17 cellular contexts compared by ENCODE assay signal in the genomic region with DNA sequence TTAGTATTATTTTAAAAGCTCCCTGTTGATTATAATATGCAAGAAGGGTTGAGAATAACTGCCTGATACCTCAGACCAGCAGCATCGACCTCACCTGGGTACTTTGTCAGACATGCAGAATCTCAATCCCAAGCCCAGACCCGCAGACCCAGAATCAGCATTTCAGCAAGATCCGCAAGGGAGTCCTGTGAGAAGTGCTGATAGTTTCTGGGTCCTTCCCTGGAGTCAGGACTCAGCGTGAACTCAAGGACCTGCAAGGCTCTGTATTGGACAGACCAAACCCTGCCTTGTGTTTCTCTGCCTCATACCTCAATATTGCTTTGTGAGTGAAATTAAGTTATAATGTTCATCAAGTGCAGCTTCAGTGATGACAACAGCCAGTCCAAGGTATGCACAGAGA.
DNase-seq lines count a peak whose midpoint lies in the region; ATAC-seq and TF ChIP-seq lines count a peak whose summit lies in the region.
"Had no signal": no experiment of that assay in that cellular context is flagged by ENCODE, and none has a peak within 500 bp of the region (broad histone marks: within the 10 kb centered on the region; RNA-seq: fewer than 3 reads in every experiment).

No MANE protein-coding gene starts in this region.

- no peak overlapping the region for H3K27ac Mint-ChIP-seq in T-helper 17 cell
- no peak overlapping the region for H3K27ac Mint-ChIP-seq in endothelial cell (ENCODE audit: unreplicated experiment)
- H3K27ac Mint-ChIP-seq: CD4-positive, alpha-beta T cell; CD8-positive, alpha-beta T cell had no signal

- no peaks in the 10 kb centered on the region for H3F3A ChIP-seq in Loucy (ENCODE audit: low read depth)

- peaks cover 9% of the 10 kb centered on the region for H3K4me1 Mint-ChIP-seq in T-helper 17 cell
- H3K4me1 Mint-ChIP-seq in endothelial cell (ENCODE audit: unreplicated experiment) = no peaks in the 10 kb centered on the region

- no peaks in the 10 kb centered on the region for H4K20me1 ChIP-seq in Loucy (ENCODE audit: insufficient read depth, low read length, poor library complexity, severe bottlenecking)
- H4K20me1 ChIP-seq: BLaER1 had no signal

- ATAC-seq in GM19397 (IDR thresholded peaks at IDR 0.05; ENCODE audit: unreplicated experiment) (peak; percentile 4), T-helper 17 cell (no peak)
- ATAC-seq: CD8-positive, alpha-beta T cell had no signal

- peak overlapping the region; percentile 59 for H2AFZ ChIP-seq in Loucy (ENCODE audit: low read length)

- intact Hi-C loops in esophagus muscularis mucosa (cut with DNase I) = no loop called here

- no peaks in the 10 kb centered on the region for H3K79me2 ChIP-seq in Loucy (ENCODE audit: insufficient read depth, low read length)

- no peak overlapping the region for H3K27ac ChIP-seq in esophagus muscularis mucosa (replicated peaks in 1 of 4)
- H3K27ac ChIP-seq: BLaER1, C4-2B had no signal

- no peaks in the 10 kb centered on the region for H3K36me3 ChIP-seq in Loucy (ENCODE audit: insufficient read depth, low read length)
- no peaks in the 10 kb centered on the region for H3K36me3 ChIP-seq in esophagus muscularis mucosa
- H3K36me3 ChIP-seq: BE2C, BLaER1 had no signal

- DNase-seq in esophagus muscularis mucosa (ENCODE audit: extremely low spot score) (peak; percentile 80), T-helper 17 cell (no peak), endothelial cell (ENCODE audit: low spot score) (no peak)
- no peak for DNase-seq in activated naive CD4-positive, alpha-beta T cell treated with Interleukin-2 at 50 U/mL for 16 hours
- DNase-seq: 8988T; ACHN; BE2C; Caco-2; Calu3; CD4-positive, alpha-beta T cell; CD8-positive, alpha-beta T cell; DMS79 treated with DMSO at 0.1 percent for 48 hours; GF-D8 had no signal

- H3K9me3 ChIP-seq in Loucy (ENCODE audit: insufficient read depth, low read depth, low read length) (no peaks in the 10 kb centered on the region), esophagus muscularis mucosa (no peaks in the 10 kb centered on the region), T-helper 17 cell (ENCODE audit: control insufficient read depth, low read length, poor library complexity, severe bottlenecking) (no peaks in the 10 kb centered on the region)
- H3K9me3 ChIP-seq: BE2C, Caco-2 had no signal

- no peaks in the 10 kb centered on the region for H3K36me3 Mint-ChIP-seq in T-helper 17 cell (ENCODE audit: low read depth)
- no peaks in the 10 kb centered on the region for H3K36me3 Mint-ChIP-seq in endothelial cell (ENCODE audit: low read depth, unreplicated experiment)
- H3K36me3 Mint-ChIP-seq: CD8-positive, alpha-beta T cell had no signal

- H3K4me1 ChIP-seq in Loucy (ENCODE audit: insufficient read depth, low read length, poor library complexity, severe bottlenecking) = peaks cover 43% of the 10 kb centered on the region
- H3K4me1 ChIP-seq in esophagus muscularis mucosa = no peaks in the 10 kb centered on the region
- H3K4me1 ChIP-seq: BE2C, Caco-2 had no signal

- 89% methylated on average over 4 of the region's 4 CpGs for WGBS in esophagus muscularis mucosa

- peak overlapping the region; percentile 18 for H3K4me3 ChIP-seq in Loucy (ENCODE audit: low read length, poor library complexity, severe bottlenecking)
- no peak overlapping the region for H3K4me3 ChIP-seq in esophagus muscularis mucosa
- H3K4me3 ChIP-seq: BLaER1 had no signal

- no peak overlapping the region for H3K9ac ChIP-seq in Loucy (ENCODE audit: low read depth, low read length, poor library complexity, severe bottlenecking)
- H3K9ac ChIP-seq: BLaER1 had no signal

- no peak for TF ChIP-seq EP300 in esophagus muscularis mucosa (IDR thresholded peaks at IDR 0.05)

- peaks cover 27% of the 10 kb centered on the region for H3K27me3 Mint-ChIP-seq in T-helper 17 cell
- H3K27me3 Mint-ChIP-seq in endothelial cell (ENCODE audit: unreplicated experiment) = peaks cover 2% of the 10 kb centered on the region

- no peak overlapping the region for H3K4me3 Mint-ChIP-seq in T-helper 17 cell
- no peak overlapping the region for H3K4me3 Mint-ChIP-seq in endothelial cell (ENCODE audit: unreplicated experiment)
- H3K4me3 Mint-ChIP-seq: CD4-positive, alpha-beta T cell; CD8-positive, alpha-beta T cell had no signal

- TF ChIP-seq CTCF in Loucy (conservative IDR thresholded peaks at IDR 0.05; ENCODE audit: low read length) = no peak
- TF ChIP-seq CTCF in esophagus muscularis mucosa (IDR thresholded peaks at IDR 0.05) = no peak
- no peak for TF ChIP-seq CTCF in endothelial cell (IDR thresholded peaks at IDR 0.05; ENCODE audit: unreplicated experiment)

- no peak for TF ChIP-seq POLR2A in esophagus muscularis mucosa (IDR thresholded peaks at IDR 0.05; ENCODE audit: low read depth)

- H3K9me2 ChIP-seq in Loucy (replicated peaks; ENCODE audit: low read depth, low read length) = no peaks in the 10 kb centered on the region

- H3K9me3 Mint-ChIP-seq in endothelial cell (ENCODE audit: unreplicated experiment) = no peaks in the 10 kb centered on the region
- H3K9me3 Mint-ChIP-seq: CD4-positive, alpha-beta T cell; CD8-positive, alpha-beta T cell had no signal

- H3K4me2 ChIP-seq in Loucy (ENCODE audit: low read depth, low read length, poor library complexity, severe bottlenecking) = peak overlapping the region; percentile 61

- H3K27me3 ChIP-seq in Loucy (ENCODE audit: insufficient read depth, low read length, poor library complexity, severe bottlenecking) (no peaks in the 10 kb centered on the region), esophagus muscularis mucosa (no peaks in the 10 kb centered on the region)
- H3K27me3 ChIP-seq: BE2C, BLaER1 had no signal
